1 cellular context compared by ENCODE assay signal in the genomic region with DNA sequence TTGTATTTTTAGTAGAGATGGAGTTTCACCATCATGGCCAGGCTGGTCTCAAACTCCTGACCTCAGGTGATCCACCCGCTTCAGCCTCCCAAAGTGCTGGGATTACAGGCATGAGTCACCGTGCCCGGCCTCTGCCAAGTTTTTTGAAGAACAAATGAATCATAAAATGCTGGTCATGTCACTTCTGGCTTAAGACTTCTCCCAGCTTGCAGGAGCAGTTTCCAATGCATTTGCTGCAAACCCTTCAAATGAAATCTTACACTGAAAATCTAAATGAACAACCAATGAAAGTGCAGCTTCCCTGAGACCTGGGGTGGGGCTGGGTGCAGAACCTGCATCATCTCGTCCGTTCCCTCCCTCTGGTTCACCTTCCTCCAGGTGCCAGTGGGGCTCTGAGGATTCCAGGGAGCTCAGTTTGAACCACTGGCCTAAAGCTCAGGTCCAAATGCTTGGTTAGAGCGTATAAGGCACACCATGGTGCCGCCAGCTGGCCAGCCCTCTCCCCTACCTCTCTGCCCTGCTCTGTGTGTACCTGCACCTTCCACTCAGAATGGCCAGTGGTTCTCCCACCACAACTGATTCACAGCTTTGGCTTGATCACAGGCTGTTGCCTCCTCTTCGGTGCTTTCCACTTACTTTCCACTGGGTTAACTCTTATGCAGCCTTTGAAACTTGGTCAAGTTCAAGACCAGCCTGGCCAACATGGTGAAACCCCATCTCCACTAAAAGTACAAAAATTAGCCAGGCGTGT.
TF ChIP-seq lines count a peak whose summit lies in the region.

No MANE protein-coding gene starts in this region.

TF ChIP-seq in K562, 482 proteins besides CTCF, POLR2A, EP300 and RAD21 (continued from another document):
- TF ChIP-seq, protein P1, sequence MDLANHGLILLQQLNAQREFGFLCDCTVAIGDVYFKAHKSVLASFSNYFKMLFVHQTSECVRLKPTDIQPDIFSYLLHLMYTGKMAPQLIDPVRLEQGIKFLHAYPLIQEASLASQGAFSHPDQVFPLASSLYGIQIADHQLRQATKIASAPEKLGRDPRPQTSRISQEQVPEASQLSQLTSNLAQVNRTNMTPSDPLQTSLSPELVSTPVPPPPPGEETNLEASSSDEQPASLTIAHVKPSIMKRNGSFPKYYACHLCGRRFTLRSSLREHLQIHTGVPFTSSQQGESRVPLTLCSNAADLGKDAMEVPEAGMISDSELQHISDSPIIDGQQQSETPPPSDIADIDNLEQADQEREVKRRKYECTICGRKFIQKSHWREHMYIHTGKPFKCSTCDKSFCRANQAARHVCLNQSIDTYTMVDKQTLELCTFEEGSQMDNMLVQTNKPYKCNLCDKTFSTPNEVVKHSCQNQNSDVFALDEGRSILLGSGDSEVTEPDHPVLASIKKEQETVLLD (IDR thresholded peaks at IDR 0.05) = no peak
- TF ChIP-seq ARID1B (IDR thresholded peaks at IDR 0.05) (peak; percentile 51), KDM1A (IDR thresholded peaks at IDR 0.05) (peak in 1 of 2 experiments; percentile 48; a peak in 2 of 4 replicates), ZEB2 (IDR thresholded peaks at IDR 0.05) (no peak), FOSL1 (tag; conservative IDR thresholded peaks at IDR 0.05) (peak; percentile 87), MLLT1 (IDR thresholded peaks at IDR 0.05) (no peak), HCFC1 (IDR thresholded peaks at IDR 0.05; ENCODE audit: low read depth, low read length) (no peak), HNRNPUL1 (IDR thresholded peaks at IDR 0.05; ENCODE audit: low read length) (no peak), ZBTB17 (CRISPR knock-in tag; IDR thresholded peaks at IDR 0.05) (no peak), ASH1L (IDR thresholded peaks at IDR 0.05; ENCODE audit: borderline replicate concordance, low read depth, partially characterized antibody) (no peak), KLF1 (tag; IDR thresholded peaks at IDR 0.05) (no peak), ZNF449 (CRISPR knock-in tag; IDR thresholded peaks at IDR 0.05) (no peak), SRSF7 (optimal IDR thresholded peaks at IDR 0.05; ENCODE audit: low read depth, low read length) (no peak), ZNF24 (IDR thresholded peaks at IDR 0.05) (peak; percentile 20; the same call in 1 of the 2 replicates), MEIS2 (IDR thresholded peaks at IDR 0.05; ENCODE audit: partially characterized antibody) (peak; percentile 60), NFIC (IDR thresholded peaks at IDR 0.05) (peak; percentile 52; the same call in 1 of the 2 replicates), ZNF584 (CRISPR knock-in tag; IDR thresholded peaks at IDR 0.05; ENCODE audit: low read depth) (no peak), ZBED1 (IDR thresholded peaks at IDR 0.05) (no peak), JUND (IDR thresholded peaks at IDR 0.05; ENCODE audit: borderline replicate concordance, low read depth, low read length) (no peak), JUND (tag; IDR thresholded peaks at IDR 0.05; ENCODE audit: borderline replicate concordance, low read depth, low read length) (0 out of 3 replicates have a peak, but pooled peaks have one; percentile 14), ATF3 (IDR thresholded peaks at IDR 0.05) (peak; percentile 81), ATF3 (CRISPR knock-in tag; conservative IDR thresholded peaks at IDR 0.05) (no peak), ZNF143 (CRISPR knock-in tag; IDR thresholded peaks at IDR 0.05) (no peak), ZBTB26 (CRISPR knock-in tag; IDR thresholded peaks at IDR 0.05) (no peak), ZMIZ1 (IDR thresholded peaks at IDR 0.05; ENCODE audit: low read depth in 2 of 2, low read length in 2 of 2) (no peak), DPF2 (IDR thresholded peaks at IDR 0.05) (0 out of 2 replicates have a peak, but pooled peaks have one; percentile 47), ERF (CRISPR knock-in tag; IDR thresholded peaks at IDR 0.05) (no peak)
- TF ChIP-seq, protein P2, sequence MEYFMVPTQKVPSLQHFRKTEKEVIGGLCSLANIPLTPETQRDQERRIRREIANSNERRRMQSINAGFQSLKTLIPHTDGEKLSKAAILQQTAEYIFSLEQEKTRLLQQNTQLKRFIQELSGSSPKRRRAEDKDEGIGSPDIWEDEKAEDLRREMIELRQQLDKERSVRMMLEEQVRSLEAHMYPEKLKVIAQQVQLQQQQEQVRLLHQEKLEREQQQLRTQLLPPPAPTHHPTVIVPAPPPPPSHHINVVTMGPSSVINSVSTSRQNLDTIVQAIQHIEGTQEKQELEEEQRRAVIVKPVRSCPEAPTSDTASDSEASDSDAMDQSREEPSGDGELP (CRISPR knock-in tag; IDR thresholded peaks at IDR 0.05; ENCODE audit: borderline replicate concordance) = no peak
- TF ChIP-seq, protein P3, sequence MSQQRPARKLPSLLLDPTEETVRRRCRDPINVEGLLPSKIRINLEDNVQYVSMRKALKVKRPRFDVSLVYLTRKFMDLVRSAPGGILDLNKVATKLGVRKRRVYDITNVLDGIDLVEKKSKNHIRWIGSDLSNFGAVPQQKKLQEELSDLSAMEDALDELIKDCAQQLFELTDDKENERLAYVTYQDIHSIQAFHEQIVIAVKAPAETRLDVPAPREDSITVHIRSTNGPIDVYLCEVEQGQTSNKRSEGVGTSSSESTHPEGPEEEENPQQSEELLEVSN (IDR thresholded peaks at IDR 0.05; ENCODE audit: borderline replicate concordance in 1 of 2, extremely low read depth in 1 of 2, insufficient read depth in 1 of 2, insufficient read length in 1 of 2, low read depth in 1 of 2, low read length in 1 of 2, poor library complexity in 1 of 2, severe bottlenecking in 1 of 2) = no peak
